40 cellular contexts compared by ENCODE assay signal in genomic region chr14:25052921-25053320, GRCh38. TPM values are rescaled to one million over a fixed set of nuclear protein-coding genes. Genes with fewer than 3 reads are reported as not detected.
"Had no signal": no experiment of that assay in that cellular context is flagged by ENCODE, and none has a peak within 500 bp of the region (broad histone marks: within the 10 kb centered on the region; RNA-seq: fewer than 3 reads in every experiment).

No MANE protein-coding gene starts in this region.

- H3K36me3 Mint-ChIP-seq: activated CD4-positive, alpha-beta memory T cell treated with anti-CD3 and anti-CD28 coated beads for 36 hours; activated naive CD8-positive, alpha-beta T cell treated with anti-CD3 and anti-CD28 coated beads for 36 hours; brain; WTC11 had no signal

- H3K27ac Mint-ChIP-seq: activated CD4-positive, alpha-beta memory T cell treated with anti-CD3 and anti-CD28 coated beads for 36 hours; activated CD4-positive, alpha-beta T cell treated with anti-CD3 and anti-CD28 coated beads for 36 hours; activated CD4-positive, alpha-beta T cell treated with anti-CD3 and anti-CD28 coated beads, Interleukin-2, amount 10 ng/mL, durations not matched to agents 7 days and 5 days; activated CD8-positive, alpha-beta T cell treated with anti-CD3 and anti-CD28 coated beads for 36 hours; activated naive CD4-positive, alpha-beta T cell treated with anti-CD3 and anti-CD28 coated beads for 36 hours; activated naive CD4-positive, alpha-beta T cell treated with anti-CD3 and anti-CD28 coated beads, Interleukin-2, amount 50 U/mL, for 72 hours; activated naive CD8-positive, alpha-beta T cell treated with anti-CD3 and anti-CD28 coated beads for 36 hours; activated T-cell treated with anti-CD3 and anti-CD28 coated beads, Interleukin-2, amount 50 U/mL, for 72 hours; activated T-helper 1 cell treated with anti-CD3 and anti-CD28 coated beads, Interleukin-12 subunit alpha, Interleukin-12 subunit beta, Interleukin-2, Interleukin-4 antibody, amounts not matched to agents 30 ng/mL and 10 ng/mL and 1 ng/mL, durations not matched to agents 14 hours and 24 hours and 36 hours; activated T-helper 17 cell treated with anti-CD3 and anti-CD28 coated beads, Interleukin-2, amount 50 U/mL, for 72 hours; brain; T-helper 1 cell treated with Interleukin-12 subunit alpha and Interleukin-12 subunit beta and Interleukin-4 antibody, amounts not matched to agents 30 μg/mL and 1 μg/mL, for 36 hours; T-helper 2 cell treated with Interferon-gamma antibody and Interleukin-4, amounts not matched to agents 5 μg/mL and 100 μg/mL, for 36 hours; WTC11 had no signal

- H3K4me3 ChIP-seq: adrenal gland, cardiac muscle cell had no signal

- H3K27ac ChIP-seq: adrenal gland, cardiac muscle cell, WERI-Rb-1 had no signal

- H3K4me3 Mint-ChIP-seq: activated CD4-positive, alpha-beta memory T cell treated with anti-CD3 and anti-CD28 coated beads for 36 hours; activated CD4-positive, alpha-beta T cell treated with anti-CD3 and anti-CD28 coated beads for 36 hours; activated CD4-positive, alpha-beta T cell treated with anti-CD3 and anti-CD28 coated beads, Interleukin-2, amount 10 ng/mL, durations not matched to agents 7 days and 5 days; activated CD8-positive, alpha-beta T cell treated with anti-CD3 and anti-CD28 coated beads for 36 hours; activated naive CD4-positive, alpha-beta T cell treated with anti-CD3 and anti-CD28 coated beads for 36 hours; activated naive CD8-positive, alpha-beta T cell treated with anti-CD3 and anti-CD28 coated beads for 36 hours; activated T-cell treated with anti-CD3 and anti-CD28 coated beads, Interleukin-2, amount 50 U/mL, for 4 hours; activated T-cell treated with anti-CD3 and anti-CD28 coated beads, Interleukin-2, amount 50 U/mL, for 72 hours; activated T-helper 1 cell treated with anti-CD3 and anti-CD28 coated beads, Interleukin-12 subunit alpha, Interleukin-12 subunit beta, Interleukin-2, Interleukin-4 antibody, amounts not matched to agents 30 ng/mL and 10 ng/mL and 1 ng/mL, durations not matched to agents 14 hours and 24 hours and 36 hours; activated T-helper 17 cell treated with anti-CD3 and anti-CD28 coated beads, Interleukin-2, amount 50 U/mL, for 72 hours; central memory CD8-positive, alpha-beta T cell; T-helper 1 cell treated with Interleukin-12 subunit alpha and Interleukin-12 subunit beta and Interleukin-4 antibody, amounts not matched to agents 30 μg/mL and 1 μg/mL, for 36 hours; T-helper 2 cell treated with Interferon-gamma antibody and Interleukin-4, amounts not matched to agents 5 μg/mL and 100 μg/mL, for 36 hours had no signal

- H3K4me1 Mint-ChIP-seq: activated naive CD8-positive, alpha-beta T cell treated with anti-CD3 and anti-CD28 coated beads for 36 hours; activated T-helper 17 cell treated with anti-CD3 and anti-CD28 coated beads, Interleukin-2, amount 50 U/mL, for 72 hours had no signal

- FAIRE-seq: astrocyte, bronchial epithelial cell, TTC549 had no signal

- H3K9me3 ChIP-seq: adrenal gland had no signal

- DNase-seq: activated CD4-positive, alpha-beta memory T cell treated with anti-CD3 and anti-CD28 coated beads for 36 hours; activated CD4-positive, alpha-beta T cell treated with anti-CD3 and anti-CD28 coated beads for 1 hour; activated CD4-positive, alpha-beta T cell treated with anti-CD3 and anti-CD28 coated beads for 36 hours; activated CD4-positive, alpha-beta T cell treated with anti-CD3 and anti-CD28 coated beads for 48 hours; activated CD4-positive, alpha-beta T cell treated with anti-CD3 and anti-CD28 coated beads, Interleukin-2, amount 10 ng/mL, durations not matched to agents 7 days and 5 days; activated CD4-positive, CD25-positive, alpha-beta regulatory T cell; activated CD8-positive, alpha-beta memory T cell treated with anti-CD3 and anti-CD28 coated beads, Interleukin-2, amount 50 U/mL, for 4 hours; activated CD8-positive, alpha-beta T cell treated with anti-CD3 and anti-CD28 coated beads for 36 hours; activated effector memory CD4-positive, alpha-beta T cell treated with anti-CD3 and anti-CD28 coated beads, Interleukin-2, amount 50 U/mL, for 16 hours; activated gamma-delta T cell treated with Interleukin-2 at 50 U/mL for 16 hours; activated naive CD4-positive, alpha-beta T cell; activated naive CD4-positive, alpha-beta T cell treated with anti-CD3 and anti-CD28 coated beads for 36 hours; activated naive CD4-positive, alpha-beta T cell treated with anti-CD3 and anti-CD28 coated beads, Interleukin-2, amount 50 U/mL, for 16 hours; activated naive CD8-positive, alpha-beta T cell treated with anti-CD3 and anti-CD28 coated beads for 36 hours; activated T-cell treated with anti-CD3 and anti-CD28 coated beads for 4 hours; activated T-cell treated with anti-CD3 and anti-CD28 coated beads, Interleukin-2, amount 50 U/mL, for 1 hour; activated T-cell treated with anti-CD3 and anti-CD28 coated beads, Interleukin-2, amount 50 U/mL, for 4 hours; activated T-cell treated with anti-CD3 and anti-CD28 coated beads, Interleukin-2, amount 50 U/mL, for 72 hours; adrenal gland; amniotic stem cell; aorta; caudate nucleus; cerebellar nuclear complex; T-helper 1 cell; T-helper 2 cell; T-helper 9 cell; WERI-Rb-1 had no signal

- H3K36me3 ChIP-seq: adrenal gland, cardiac muscle cell, WERI-Rb-1 had no signal

- ATAC-seq: activated CD4-positive, alpha-beta T cell treated with anti-CD3 and anti-CD28 coated beads for 36 hours; activated CD4-positive, CD25-positive, alpha-beta regulatory T cell treated with anti-CD3 and anti-CD28 coated beads, Interleukin-2, amount 50 U/mL, for 24 hours; activated CD8-positive, alpha-beta T cell treated with anti-CD3 and anti-CD28 coated beads for 36 hours; activated naive CD4-positive, alpha-beta T cell treated with anti-CD3 and anti-CD28 coated beads, Interleukin-2, amount 50 U/mL, for 72 hours; activated T-cell treated with anti-CD3 and anti-CD28 coated beads, Interleukin-2, amount 50 U/mL, for 4 hours; activated T-cell treated with anti-CD3 and anti-CD28 coated beads, Interleukin-2, amount 50 U/mL, for 72 hours; activated T-helper 17 cell treated with anti-CD3 and anti-CD28 coated beads, Interleukin-2, amount 50 U/mL, for 72 hours; WTC11 had no signal

- H3K9me3 Mint-ChIP-seq: activated CD4-positive, alpha-beta memory T cell treated with anti-CD3 and anti-CD28 coated beads for 36 hours; activated CD4-positive, alpha-beta T cell treated with anti-CD3 and anti-CD28 coated beads, Interleukin-2, amount 10 ng/mL, durations not matched to agents 7 days and 5 days; activated CD8-positive, alpha-beta T cell treated with anti-CD3 and anti-CD28 coated beads for 36 hours; activated naive CD4-positive, alpha-beta T cell treated with anti-CD3 and anti-CD28 coated beads for 36 hours; activated naive CD4-positive, alpha-beta T cell treated with anti-CD3 and anti-CD28 coated beads, Interleukin-2, amount 50 U/mL, for 72 hours; activated naive CD8-positive, alpha-beta T cell treated with anti-CD3 and anti-CD28 coated beads for 36 hours; activated T-cell treated with anti-CD3 and anti-CD28 coated beads, Interleukin-2, amount 50 U/mL, for 4 hours; activated T-cell treated with anti-CD3 and anti-CD28 coated beads, Interleukin-2, amount 50 U/mL, for 72 hours; activated T-helper 1 cell treated with anti-CD3 and anti-CD28 coated beads, Interleukin-12 subunit alpha, Interleukin-12 subunit beta, Interleukin-2, Interleukin-4 antibody, amounts not matched to agents 30 ng/mL and 10 ng/mL and 1 ng/mL, durations not matched to agents 14 hours and 24 hours and 36 hours; activated T-helper 17 cell treated with anti-CD3 and anti-CD28 coated beads, Interleukin-2, amount 50 U/mL, for 72 hours; central memory CD8-positive, alpha-beta T cell; T-helper 1 cell treated with Interleukin-12 subunit alpha and Interleukin-12 subunit beta and Interleukin-4 antibody, amounts not matched to agents 30 μg/mL and 1 μg/mL, for 36 hours; T-helper 2 cell treated with Interferon-gamma antibody and Interleukin-4, amounts not matched to agents 5 μg/mL and 100 μg/mL, for 36 hours; WTC11 had no signal

RNA-seq across cellular contexts. Expression of gene STXBP6, which starts 3.0 kb away (rescaled TPM):
- total RNA-seq: activated CD4-positive, alpha-beta memory T cell treated with anti-CD3 and anti-CD28 coated beads for 36 hours; activated CD4-positive, alpha-beta T cell treated with anti-CD3 and anti-CD28 coated beads for 36 hours; activated CD4-positive, alpha-beta T cell treated with anti-CD3 and anti-CD28 coated beads, Interleukin-2, amount 10 ng/mL, durations not matched to agents 7 days and 5 days; activated CD8-positive, alpha-beta T cell treated with anti-CD3 and anti-CD28 coated beads for 36 hours; activated naive CD4-positive, alpha-beta T cell treated with anti-CD3 and anti-CD28 coated beads for 36 hours; activated naive CD8-positive, alpha-beta T cell treated with anti-CD3 and anti-CD28 coated beads for 36 hours; activated T-cell treated with anti-CD3 and anti-CD28 coated beads, Interleukin-2, amount 50 U/mL, for 72 hours; activated T-helper 1 cell treated with anti-CD3 and anti-CD28 coated beads, Interleukin-12 subunit alpha, Interleukin-12 subunit beta, Interleukin-2, Interleukin-4 antibody, amounts not matched to agents 30 ng/mL and 10 ng/mL and 1 ng/mL, durations not matched to agents 14 hours and 24 hours and 36 hours; activated T-helper 17 cell treated with anti-CD3 and anti-CD28 coated beads, Interleukin-2, amount 50 U/mL, for 72 hours; bronchial epithelial cell had no signal
